13 cellular contexts compared by ENCODE assay signal in the genomic region with DNA sequence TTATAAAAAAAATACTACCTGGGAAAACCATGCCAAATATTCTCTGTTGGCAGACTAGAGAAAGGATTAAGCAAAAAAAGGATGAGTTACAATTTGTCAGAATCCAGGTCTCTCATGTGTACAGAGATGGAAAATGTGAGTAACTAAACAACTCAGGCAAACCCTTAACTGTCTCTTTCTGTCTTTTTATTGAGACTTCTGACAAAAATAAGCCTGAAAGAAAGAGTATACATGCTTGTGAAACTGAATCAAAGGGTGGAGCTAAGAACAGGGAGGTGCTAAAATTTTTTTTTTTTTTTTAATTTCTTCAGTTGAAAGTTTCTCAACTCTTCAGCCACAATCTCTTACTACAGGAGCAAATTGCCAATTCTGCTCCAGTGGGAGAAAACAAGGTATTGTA.
DNase-seq lines count a peak whose midpoint lies in the region; ATAC-seq and TF ChIP-seq lines count a peak whose summit lies in the region.
"Had no signal": no experiment of that assay in that cellular context is flagged by ENCODE, and none has a peak within 500 bp of the region (broad histone marks: within the 10 kb centered on the region; RNA-seq: fewer than 3 reads in every experiment).

A gene with protein sequence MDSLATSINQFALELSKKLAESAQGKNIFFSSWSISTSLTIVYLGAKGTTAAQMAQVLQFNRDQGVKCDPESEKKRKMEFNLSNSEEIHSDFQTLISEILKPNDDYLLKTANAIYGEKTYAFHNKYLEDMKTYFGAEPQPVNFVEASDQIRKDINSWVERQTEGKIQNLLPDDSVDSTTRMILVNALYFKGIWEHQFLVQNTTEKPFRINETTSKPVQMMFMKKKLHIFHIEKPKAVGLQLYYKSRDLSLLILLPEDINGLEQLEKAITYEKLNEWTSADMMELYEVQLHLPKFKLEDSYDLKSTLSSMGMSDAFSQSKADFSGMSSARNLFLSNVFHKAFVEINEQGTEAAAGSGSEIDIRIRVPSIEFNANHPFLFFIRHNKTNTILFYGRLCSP (plus strand): TSS at position 310 of the 400 bp plus-strand sequence. CDS start 7,553 bp downstream, outside the sequence.

- peak; percentile 52 for ATAC-seq in GM19467 (IDR thresholded peaks at IDR 0.05; ENCODE audit: unreplicated experiment)
- ATAC-seq in HG02970 (IDR thresholded peaks at IDR 0.05; ENCODE audit: low FRiP score, unreplicated experiment) = peak; percentile 48

- DNase-seq in GM12865 (ENCODE audit: low read depth) (peak; percentile 47), NB4 (ENCODE audit: low read depth) (peak; percentile 32), T-helper 9 cell (no peak), OCI-M2 (lab: John Stamatoyannopoulos, UW; ENCODE audit: unreplicated experiment) (no peak), NCI-H1092 (lab: John Stamatoyannopoulos, UW) (no peak), anterior cingulate cortex (lab: John Stamatoyannopoulos, UW) (no peak)
- DNase-seq: activated CD4-positive, CD25-positive, alpha-beta regulatory T cell treated with anti-CD3 and anti-CD28 coated beads, Interleukin-2, amount 50 U/mL, for 72 hours; activated effector memory CD4-positive, alpha-beta T cell treated with anti-CD3 and anti-CD28 coated beads, Interleukin-2, amount 50 U/mL, for 16 hours; NCI-H146; RPMI8226 had no signal

- no peak for TF ChIP-seq POLR2A in NB4 (IDR thresholded peaks at IDR 0.05; ENCODE audit: extremely low read depth, insufficient read length)

- H3K4me3 ChIP-seq in GM12865 (ENCODE audit: low read depth, low read length) = peak within 1 kb of the TSS; percentile 38
- no peak within 1 kb of the TSS for H3K4me3 ChIP-seq in NB4 (ENCODE audit: low read depth, low read length)
- H3K4me3 ChIP-seq: lung had no signal

- no peak for TF ChIP-seq CTCF in GM12865 (IDR thresholded peaks at IDR 0.05; ENCODE audit: insufficient read depth, low read depth, low read length, missing control alignments)
- TF ChIP-seq CTCF in NB4 (IDR thresholded peaks at IDR 0.05; ENCODE audit: low read depth, low read length) = no peak

Comparison
In these comparisons a context has a peak if more than half of its experiments do, and no peak if none do; other contexts are left out.
1. DNase-seq: peak in GM12865 (single experiment) and NB4 (single experiment); none in T-helper 9 cell (single experiment), OCI-M2 (single experiment), NCI-H1092 (single experiment) and anterior cingulate cortex (0 of 58).